In genomic region chr16:67865318-67865717, GRCh38 we compare ENCODE assay signal across 6 cellular contexts. TPM values are rescaled to one million over a fixed set of nuclear protein-coding genes. Genes with fewer than 3 reads are reported as not detected.
A peak's percentile ranks its signal among the peaks of the same experiment; 100 is the strongest.
DNase-seq lines count a peak whose midpoint lies in the region; TF ChIP-seq lines count a peak whose summit lies in the region.

No MANE protein-coding gene starts in this region.

- H3K4me3 ChIP-seq in foreskin fibroblast (ENCODE audit: low read depth in 1 of 2, low read length in 2 of 2) (no peak overlapping the region), suprapubic skin (no peak overlapping the region)

- TF ChIP-seq CTCF in foreskin fibroblast (IDR thresholded peaks at IDR 0.05; ENCODE audit: low read depth, low read length) (peak; percentile 39), suprapubic skin (IDR thresholded peaks at IDR 0.05) (no peak)

- peak; percentile 44 for DNase-seq in COR-L47 (lab: John Stamatoyannopoulos, UW)
- peak; percentile 5 for DNase-seq in MV-4-11 (lab: John Stamatoyannopoulos, UW)
- peak in 1 of 2 donors; percentile 64 for DNase-seq in foreskin fibroblast
- no peak for DNase-seq in stimulated activated CD4-positive, alpha-beta T cell treated with anti-CD3 and anti-CD28 coated beads, Interleukin-12 subunit alpha, Interleukin-12 subunit beta, amount 100 ng/mL, for 4 hours
- no peak for DNase-seq in suprapubic skin (ENCODE audit: low spot score in 2 of 2)
- no peak for DNase-seq in germinal center (ENCODE audit: low spot score)

- TF ChIP-seq POLR2A in suprapubic skin (IDR thresholded peaks at IDR 0.05): no peak

- no peak overlapping the region for H3K27ac ChIP-seq in suprapubic skin

- H3K4me1 ChIP-seq in suprapubic skin: peaks cover 37% of the 10 kb centered on the region

- H3K36me3 ChIP-seq in suprapubic skin: peaks cover 53% of the 10 kb centered on the region

- no peaks in the 10 kb centered on the region for H3K27me3 ChIP-seq in suprapubic skin

- no peak for TF ChIP-seq EP300 in suprapubic skin (IDR thresholded peaks at IDR 0.05)

- no peaks in the 10 kb centered on the region for H3K9me3 ChIP-seq in suprapubic skin

- 92% methylated on average over 2 of the region's 2 CpGs for WGBS in suprapubic skin

RNA-seq across cellular contexts. Expression of gene EDC4, which starts 7.5 kb away (rescaled TPM):
- 100 to 1,000 TPM in 1 of 4 donors, 10 to 100 TPM in 3; 59.5 to 110 (median 68.0) TPM for total RNA-seq in suprapubic skin

RNA-seq across cellular contexts. Expression of gene CENPT, which starts 17.8 kb away (rescaled TPM):
- 100 to 1,000 TPM; 140 to 311 (median 201) TPM for total RNA-seq in suprapubic skin

RNA-seq across cellular contexts. Expression of gene NUTF2, which starts 18.6 kb away (rescaled TPM):
- total RNA-seq in suprapubic skin: 100 to 1,000 TPM; 101 to 161 (median 113) TPM

RNA-seq across cellular contexts. Expression of gene NRN1L, which starts 19.4 kb away (rescaled TPM):
- total RNA-seq in suprapubic skin: 1 to 10 TPM in 3 of 4 donors, not detected in 1; 4.3 to 5.6 (median 4.7) TPM

RNA-seq across cellular contexts. Expression of gene THAP11, which starts 23.2 kb away (rescaled TPM):
- 10 to 100 TPM; 45.7 to 92.0 (median 76.4) TPM for total RNA-seq in suprapubic skin

Comparison
In these comparisons a context has a peak if more than half of its experiments do, and no peak if none do; other contexts are left out.
1. DNase-seq: peak in COR-L47 (single experiment) and MV-4-11 (single experiment); none in stimulated activated CD4-positive, alpha-beta T cell treated with anti-CD3 and anti-CD28 coated beads, Interleukin-12 subunit alpha, Interleukin-12 subunit beta, amount 100 ng/mL, for 4 hours (single experiment), suprapubic skin (0 of 2) and germinal center (single experiment).